ENCODE assay signal across 24 cellular contexts in the genomic region with DNA sequence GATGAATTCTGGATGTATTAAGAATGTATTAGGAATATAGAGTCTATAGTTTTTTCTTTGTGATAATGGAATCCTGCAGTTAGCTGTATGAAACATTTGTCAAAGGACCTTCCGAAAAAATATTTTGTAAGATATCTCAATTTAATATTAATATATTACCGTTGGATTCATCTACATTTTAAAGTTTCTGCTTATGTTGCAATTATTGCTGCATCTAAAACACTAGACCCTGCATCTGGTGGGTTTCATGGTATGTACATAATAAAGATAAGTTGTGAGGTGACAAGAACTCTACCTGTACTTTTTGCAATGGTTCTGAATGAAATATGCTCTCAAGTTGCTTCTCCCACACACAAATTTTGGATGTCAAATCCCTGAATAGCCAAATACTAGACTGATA.
DNase-seq lines count a peak whose midpoint lies in the region; ATAC-seq, FAIRE-seq and TF ChIP-seq lines count a peak whose summit lies in the region.
"Had no signal": no experiment of that assay in that cellular context is flagged by ENCODE, and none has a peak within 500 bp of the region (broad histone marks: within the 10 kb centered on the region; RNA-seq: fewer than 3 reads in every experiment).

No MANE protein-coding gene starts in this region.

- no peaks in the 10 kb centered on the region for H3K9me1 ChIP-seq in IMR-90 (ENCODE audit: insufficient read depth, low read length)

- TF ChIP-seq EP300 in A549 (IDR thresholded peaks at IDR 0.05): no peak

- no peaks in the 10 kb centered on the region for H3F3A ChIP-seq in SU-DHL-6 (ENCODE audit: insufficient read depth)

- H3K56ac ChIP-seq in IMR-90 (ENCODE audit: extremely low read depth, insufficient read depth, low read length): no peak overlapping the region

- H3K4me2 ChIP-seq in A549: no peak overlapping the region
- H3K4me2 ChIP-seq in IMR-90 (ENCODE audit: low read depth, low read length): no peak overlapping the region
- no peak overlapping the region for H3K4me2 ChIP-seq in SU-DHL-6 (ENCODE audit: low read depth, low read length, poor library complexity, severe bottlenecking)
- H3K4me2 ChIP-seq: BLaER1 had no signal

- in situ Hi-C loops in IMR-90 (cut with MboI; ENCODE audit: low sequenced_read_pairs): no loop called here

- no peaks in the 10 kb centered on the region for H3K79me2 ChIP-seq in SU-DHL-6 (ENCODE audit: insufficient read depth, low read length)

- dilution Hi-C loops in IMR-90 (cut with HindIII; ENCODE audit: low sequenced_read_pairs, unreplicated experiment): no loop called here

- intact Hi-C loops in IMR-90 (cut with micrococcal nuclease): no loop called here

- H2BK120ac ChIP-seq in IMR-90 (ENCODE audit: low read depth, low read length): no peak overlapping the region

- H3K9me3 ChIP-seq in A549 (no peaks in the 10 kb centered on the region), IMR-90 (ENCODE audit: control insufficient read depth, insufficient read depth, low read length) (peaks cover 5% of the 10 kb centered on the region; the same call in 1 of the 2 replicates), SU-DHL-6 (ENCODE audit: insufficient read depth, low read length) (no peaks in the 10 kb centered on the region), BE2C (no peaks in the 10 kb centered on the region)
- H3K9me3 ChIP-seq: BLaER1 had no signal

- H2AK9ac ChIP-seq in IMR-90 (replicated peaks; ENCODE audit: low read depth, low read length, poor library complexity): no peak overlapping the region

- POLR2A ChIA-PET in A549 (lab: Yijun Ruan, JAX): no interaction called here
- POLR2A ChIA-PET in IMR-90 (lab: Charles Lee; ENCODE audit: unreplicated experiment): no interaction called here
- POLR2A ChIA-PET in GM10248 (lab: Yijun Ruan, JAX): no interaction called here

- H2BK20ac ChIP-seq in IMR-90 (ENCODE audit: low read depth, low read length): no peak overlapping the region

- no peak overlapping the region for H3K14ac ChIP-seq in IMR-90 (replicated peaks; ENCODE audit: low read depth, low read length)

- ATAC-seq in A549 (no peak), IMR-90 (ENCODE audit: low read depth) (no peak)

- no peak overlapping the region for H3K23ac ChIP-seq in IMR-90 (ENCODE audit: low read depth, low read length)

- no peak for TF ChIP-seq CTCF in A549 (IDR thresholded peaks at IDR 0.05)
- no peak for TF ChIP-seq CTCF in IMR-90 (conservative IDR thresholded peaks at IDR 0.05; ENCODE audit: low read depth, low read length)
- no peak for TF ChIP-seq CTCF in SU-DHL-6 (IDR thresholded peaks at IDR 0.05; ENCODE audit: insufficient read depth, low read length, poor library complexity, severe bottlenecking)
- TF ChIP-seq CTCF in GM10248 (IDR thresholded peaks at IDR 0.05; ENCODE audit: control extremely low read depth, extremely low read depth, low read depth, missing control alignments): no peak
- no peak for TF ChIP-seq CTCF in BE2C (IDR thresholded peaks at IDR 0.05; ENCODE audit: low read depth, low read length)

- BruUV-seq in IMR-90 (replicated peaks; lab: Mats Ljungman, UMichigan): no TSS peak

- no peaks in the 10 kb centered on the region for H3K36me3 ChIP-seq in IMR-90 (ENCODE audit: control insufficient read depth, insufficient read depth, low read length)
- no peaks in the 10 kb centered on the region for H3K36me3 ChIP-seq in SU-DHL-6 (ENCODE audit: low read length)
- no peaks in the 10 kb centered on the region for H3K36me3 ChIP-seq in BE2C
- H3K36me3 ChIP-seq: BLaER1 had no signal

- no peaks in the 10 kb centered on the region for H3K79me1 ChIP-seq in IMR-90 (ENCODE audit: low read depth in 1 of 2, low read length in 2 of 2)

- no peaks in the 10 kb centered on the region for H4K20me1 ChIP-seq in IMR-90 (ENCODE audit: insufficient read depth, low read length)
- no peaks in the 10 kb centered on the region for H4K20me1 ChIP-seq in SU-DHL-6 (ENCODE audit: low read depth, low read length)
- H4K20me1 ChIP-seq: BLaER1 had no signal

- no peak for TF ChIP-seq POLR2A in A549 (IDR thresholded peaks at IDR 0.05; ENCODE audit: low read length)
- TF ChIP-seq POLR2A in IMR-90 (IDR thresholded peaks at IDR 0.05; ENCODE audit: low read depth, low read length): no peak

- no peaks in the 10 kb centered on the region for H3K9me2 ChIP-seq in SU-DHL-6 (replicated peaks; ENCODE audit: insufficient read depth, low read length)

- H3K9ac ChIP-seq in IMR-90 (ENCODE audit: low read depth, low read length): no peak overlapping the region
- no peak overlapping the region for H3K9ac ChIP-seq in SU-DHL-6 (ENCODE audit: low read length)
- H3K9ac ChIP-seq: BLaER1 had no signal

- no peak overlapping the region for H4K5ac ChIP-seq in IMR-90 (ENCODE audit: low read depth, low read length)

- CTCF ChIA-PET in A549 (lab: Yijun Ruan, JAX): no interaction called here
- CTCF ChIA-PET in IMR-90 (lab: Yijun Ruan, JAX): no interaction called here
- CTCF ChIA-PET in GM10248 (lab: Yijun Ruan, JAX): no interaction called here

- H2AK5ac ChIP-seq in IMR-90 (ENCODE audit: low read depth, low read length): no peak overlapping the region

- WGBS in A549 (ENCODE audit: missing lambda C conversion rate): 22% methylated on average over 2 of the region's 2 CpGs
- no CpG with 5 or more reads among the region's 2 CpGs for WGBS in IMR-90 (ENCODE audit: extremely low coverage in 2 of 2, insufficient read length in 1 of 2), 2 experiments

- H2AFZ ChIP-seq in IMR-90 (replicated peaks; ENCODE audit: low read length, poor library complexity): no peak overlapping the region
- H2AFZ ChIP-seq in SU-DHL-6 (ENCODE audit: low read depth, low read length, severe bottlenecking): peak overlapping the region; percentile 52

- TF ChIP-seq RAD21 in A549 (conservative IDR thresholded peaks at IDR 0.05 in 1 of 2, IDR thresholded peaks at IDR 0.05 in 1 of 2) (no peak), IMR-90 (IDR thresholded peaks at IDR 0.05; ENCODE audit: low read length) (no peak)

- H3K27me3 ChIP-seq in IMR-90 (ENCODE audit: control insufficient read depth, insufficient read depth, low read length) (no peaks in the 10 kb centered on the region), SU-DHL-6 (ENCODE audit: low read length) (no peaks in the 10 kb centered on the region), BE2C (no peaks in the 10 kb centered on the region)
- H3K27me3 ChIP-seq: BLaER1 had no signal

- H3K18ac ChIP-seq in IMR-90 (ENCODE audit: low read depth, low read length): no peak overlapping the region

- FAIRE-seq in A549 (lab: Jason Lieb, UNC): no peak
- FAIRE-seq: A204.1, GM12891, GM19239 had no signal

- no peak overlapping the region for H2BK5ac ChIP-seq in IMR-90 (ENCODE audit: low read depth, low read length, poor library complexity, severe bottlenecking)

- no peak overlapping the region for H3K27ac ChIP-seq in A549
- H3K27ac ChIP-seq in IMR-90 (ENCODE audit: insufficient read depth, low read length): no peak overlapping the region
- H3K27ac ChIP-seq in SU-DHL-6 (ENCODE audit: low read depth, low read length): no peak overlapping the region
- H3K27ac ChIP-seq: BLaER1 had no signal

- DNase-seq in A549 (ENCODE audit: low read depth in 1 of 2, low spot score in 1 of 2) (no peak), IMR-90 (no peak), GM10248 (ENCODE audit: extremely low spot score) (no peak), BE2C (no peak), NCI-H187 (lab: John Stamatoyannopoulos, UW) (no peak)
- DNase-seq: 8988T; AML-193; C1 segment of cervical spinal cord; CD4-positive, alpha-beta memory T cell; CD4-positive, CD25-positive, alpha-beta regulatory T cell; CD8-positive, alpha-beta memory T cell; COR-L47; DMS 273 treated with DMSO at 0.1 percent for 48 hours; DMS153; DMS53; DMS79; DND-41; EL; GDM1 had no signal

- H3K4me1 ChIP-seq in A549 (no peaks in the 10 kb centered on the region), IMR-90 (ENCODE audit: control insufficient read depth, insufficient read depth, low read length) (no peaks in the 10 kb centered on the region), BE2C (no peaks in the 10 kb centered on the region)
- H3K4me1 ChIP-seq: BLaER1 had no signal

- H3K4me3 ChIP-seq in A549: no peak overlapping the region
- no peak overlapping the region for H3K4me3 ChIP-seq in IMR-90 (ENCODE audit: insufficient read depth, low read depth, low read length)
- no peak overlapping the region for H3K4me3 ChIP-seq in SU-DHL-6 (ENCODE audit: insufficient read depth, low read length, poor library complexity, severe bottlenecking)
- no peak overlapping the region for H3K4me3 ChIP-seq in BE2C (ENCODE audit: low read depth, low read length)
- H3K4me3 ChIP-seq: BLaER1 had no signal

- H4K91ac ChIP-seq in IMR-90 (ENCODE audit: insufficient read depth, low read depth, low read length): no peak overlapping the region

- H2BK15ac ChIP-seq in IMR-90 (ENCODE audit: low read depth, low read length): no peak overlapping the region

- H3K4ac ChIP-seq in IMR-90 (ENCODE audit: low read depth, low read length): no peak overlapping the region

- no peak overlapping the region for H4K8ac ChIP-seq in IMR-90 (ENCODE audit: low read depth in 2 of 2, low read length in 2 of 2)

TF ChIP-seq in A549, 52 proteins besides CTCF, POLR2A, EP300 and RAD21:
- TF ChIP-seq MAFK (IDR thresholded peaks at IDR 0.05; ENCODE audit: partially characterized antibody) (peak; percentile 64), POLR2AphosphoS2 (conservative IDR thresholded peaks at IDR 0.05; ENCODE audit: low read length) (no peak), ZC3H11A (IDR thresholded peaks at IDR 0.05) (no peak)

TF ChIP-seq in IMR-90, 13 proteins besides CTCF, POLR2A, EP300 and RAD21:
- TF ChIP-seq NFE2L2 (IDR thresholded peaks at IDR 0.05; ENCODE audit: low read depth, low read length): no peak
- no peak for TF ChIP-seq BHLHE40 (IDR thresholded peaks at IDR 0.05; ENCODE audit: low read depth, low read length)
- no peak for TF ChIP-seq CEBPB (IDR thresholded peaks at IDR 0.05; ENCODE audit: low read depth, low read length)
- TF ChIP-seq MAZ (IDR thresholded peaks at IDR 0.05; ENCODE audit: borderline replicate concordance, low read depth, low read length): no peak
- no peak for TF ChIP-seq RCOR1 (IDR thresholded peaks at IDR 0.05; ENCODE audit: insufficient replicate concordance, low read length)
- TF ChIP-seq MAFK (IDR thresholded peaks at IDR 0.05; ENCODE audit: low read depth, low read length): peak; percentile 45
- TF ChIP-seq FOS (IDR thresholded peaks at IDR 0.05; ENCODE audit: low read depth, low read length): no peak
